In genomic region chr1:22704440-22705067, GRCh38 we compare ENCODE assay signal across 8 cellular contexts. TPM values are rescaled to one million over a fixed set of nuclear protein-coding genes. Genes with fewer than 3 reads are reported as not detected.
DNase-seq lines count a peak whose midpoint lies in the region; ATAC-seq lines count a peak whose summit lies in the region.

No MANE protein-coding gene starts in this region.

- DNase-seq in CD1c-positive myeloid dendritic cell (ENCODE audit: extremely low spot score), result peak; percentile 90
- peak; percentile 73 for DNase-seq in HCEC 1CT
- DNase-seq in NCI-H226, result peak; percentile 74
- DNase-seq in activated CD4-positive, alpha-beta T cell treated with anti-CD3 and anti-CD28 coated beads for 1 hour, result peak; percentile 57
- peak; percentile 80 for DNase-seq in cerebellar cortex (ENCODE audit: low spot score)
- DNase-seq in left colon, result peak; percentile 88 to 89
- peak; percentile 79 to 87 for DNase-seq in stimulated activated CD4-positive, alpha-beta T cell treated with anti-CD3 and anti-CD28 coated beads, Interleukin-2, amount 100 ng/mL, for 24 hours

- ATAC-seq in left colon (peak; percentile 58), HG03135 (IDR thresholded peaks at IDR 0.05; ENCODE audit: unreplicated experiment) (no peak)

- intact Hi-C loops in left colon (cut with DNase I, micrococcal nuclease), result loop anchor here in 1 of 2 donors (10.0 kb wide), 1 partner anchor 180 kb away; no protein-coding TSS in a partner anchor

RNA-seq across cellular contexts. Expression of gene EPHB2, which starts 6.1 kb away (rescaled TPM):
- 10 to 100 TPM; 43.3 to 72.8 TPM for total RNA-seq in left colon

RNA-seq across cellular contexts. Expression of gene C1QB, which starts 51.5 kb away (rescaled TPM):
- total RNA-seq in left colon, result 100 to 1,000 TPM in 1 of 2 donors, 10 to 100 TPM in 1; 32.5 to 150 TPM
